8 cellular contexts compared by ENCODE assay signal in the genomic region with DNA sequence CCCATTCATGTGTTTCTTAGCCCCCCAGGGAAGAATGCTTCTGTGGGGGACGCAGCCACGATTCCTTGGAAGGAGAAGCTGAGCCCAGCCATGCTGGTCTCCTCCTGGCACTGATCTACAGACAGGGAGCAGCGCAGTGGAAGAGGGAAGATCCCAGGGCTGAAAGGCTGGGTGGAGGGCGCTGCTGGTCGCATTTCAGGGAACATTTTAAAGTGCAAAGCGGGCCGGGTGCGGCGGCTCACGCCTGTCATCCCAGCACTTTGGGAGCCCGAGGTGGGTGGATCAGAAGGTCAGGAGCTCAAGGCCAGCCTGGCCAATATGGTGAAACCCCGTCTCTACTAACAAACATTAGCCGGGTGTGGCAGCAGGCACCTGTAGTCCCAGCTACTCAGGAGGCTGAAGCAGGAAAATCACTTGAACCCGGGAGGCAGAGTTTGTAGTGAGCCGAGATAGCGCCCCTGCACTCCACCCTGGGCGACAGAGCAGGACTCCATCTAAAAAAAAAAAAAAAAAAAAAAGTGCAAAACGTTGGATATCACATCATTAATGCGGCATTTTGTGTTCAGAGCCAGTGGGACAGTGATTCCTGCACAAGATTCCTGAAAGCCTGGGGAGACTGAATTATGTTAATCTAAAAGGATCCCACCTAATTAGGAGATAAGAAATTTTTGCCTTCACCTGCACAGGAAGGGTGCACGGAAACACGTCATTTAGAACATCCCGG. TPM values are rescaled to one million over a fixed set of nuclear protein-coding genes. Genes with fewer than 3 reads are reported as not detected.
DNase-seq lines count a peak whose midpoint lies in the region; TF ChIP-seq lines count a peak whose summit lies in the region.

No MANE protein-coding gene starts in this region.

- H3K9me3 Mint-ChIP-seq in CD4-positive, alpha-beta memory T cell = peaks cover 0 to 1% (median 0%) of the 10 kb centered on the region in 8 donors
- H3K9me3 Mint-ChIP-seq in dendritic cell treated with granulocyte-macrophage colony-stimulating factor and Interleukin-4, amounts not matched to agents 40 ng/mL and 50 ng/mL, for 4 days = no peaks in the 10 kb centered on the region
- no peaks in the 10 kb centered on the region for H3K9me3 Mint-ChIP-seq in nephron progenitor cell

- peak overlapping the region; percentile 30 to 63 for H3K4me3 ChIP-seq in CD4-positive, alpha-beta memory T cell (ENCODE audit: low read length in 2 of 2)
- no peak overlapping the region for H3K4me3 ChIP-seq in KMS-11 (IDR thresholded peaks at IDR 0.05; ENCODE audit: insufficient read depth, low read depth, low read length)

- H3K4me2 ChIP-seq in KMS-11 = peak overlapping the region; percentile 69

- no peak for DNase-seq in CD4-positive, alpha-beta memory T cell
- DNase-seq in nephron progenitor cell (no peak), ACHN (no peak), AG08396 (ENCODE audit: low spot score) (no peak), NCI-H2029 treated with DMSO at 0.1 percent for 48 hours (lab: John Stamatoyannopoulos, UW) (no peak), NCI-H345 treated with DMSO at 0.1 percent for 48 hours (lab: John Stamatoyannopoulos, UW; ENCODE audit: unreplicated experiment) (no peak)

- H3K27me3 Mint-ChIP-seq in CD4-positive, alpha-beta memory T cell = peaks cover 0 to 1% of the 10 kb centered on the region in 2 donors
- peaks cover 23% of the 10 kb centered on the region for H3K27me3 Mint-ChIP-seq in dendritic cell treated with granulocyte-macrophage colony-stimulating factor and Interleukin-4, amounts not matched to agents 40 ng/mL and 50 ng/mL, for 4 days
- peaks cover 39% of the 10 kb centered on the region for H3K27me3 Mint-ChIP-seq in nephron progenitor cell (ENCODE audit: low read depth, poor library complexity)

- H3K27ac ChIP-seq in CD4-positive, alpha-beta memory T cell (ENCODE audit: low read depth, low read length) = peak overlapping the region; percentile 70
- H3K27ac ChIP-seq in KMS-11 = no peak overlapping the region

- peak overlapping the region; percentile 66 to 91 (median 86) for H3K27ac Mint-ChIP-seq in CD4-positive, alpha-beta memory T cell
- no peak overlapping the region for H3K27ac Mint-ChIP-seq in dendritic cell treated with granulocyte-macrophage colony-stimulating factor and Interleukin-4, amounts not matched to agents 40 ng/mL and 50 ng/mL, for 4 days
- H3K27ac Mint-ChIP-seq in nephron progenitor cell = no peak overlapping the region

- POLR2A ChIA-PET in CD4-positive, alpha-beta memory T cell (lab: Charles Lee; ENCODE audit: partially characterized antibody) = interaction anchor here (0.7 to 2.7 kb wide), 5 partner anchors 28 to 618 kb away, joined by 3 to 25 read pairs (median 3); no protein-coding TSS in a partner anchor

- no peaks in the 10 kb centered on the region for H3K9me3 ChIP-seq in CD4-positive, alpha-beta memory T cell (ENCODE audit: control insufficient read depth in 1 of 2, low read length in 2 of 2)

- in situ Hi-C loops in ACHN (cut with HindIII; ENCODE audit: low pct_ligation_motif_present, low pct_unique_long_range_greater_than_20kb, low sequenced_read_pairs) = no loop called here

- H2AFZ ChIP-seq in KMS-11 (ENCODE audit: low read depth) = peak overlapping the region; percentile 100

- no peaks in the 10 kb centered on the region for H3K79me2 ChIP-seq in KMS-11 (ENCODE audit: insufficient read depth, low read depth)

- H3K4me3 Mint-ChIP-seq in CD4-positive, alpha-beta memory T cell = peak overlapping the region; percentile 79 to 86 (median 84)
- peak overlapping the region; percentile 70 for H3K4me3 Mint-ChIP-seq in dendritic cell treated with granulocyte-macrophage colony-stimulating factor and Interleukin-4, amounts not matched to agents 40 ng/mL and 50 ng/mL, for 4 days
- peak overlapping the region; percentile 82 for H3K4me3 Mint-ChIP-seq in nephron progenitor cell

- intact Hi-C loops in CD4-positive, alpha-beta memory T cell (cut with micrococcal nuclease) = no loop called here
- intact Hi-C loops in dendritic cell treated with granulocyte-macrophage colony-stimulating factor and Interleukin-4, amounts not matched to agents 40 ng/mL and 50 ng/mL, for 4 days (cut with micrococcal nuclease) = loop anchor here (5.0 kb wide), 1 partner anchor 41 kb away; no protein-coding TSS in a partner anchor

- H3K9ac ChIP-seq in KMS-11 = peak overlapping the region; percentile 74

- CTCF ChIA-PET in CD4-positive, alpha-beta memory T cell (lab: Charles Lee; ENCODE audit: partially characterized antibody) = interaction anchor here (0.6 to 1.3 kb wide), 3 partner anchors 27 to 564 kb away, joined by 3 to 4 read pairs (median 4); no protein-coding TSS in a partner anchor

- peaks cover 9 to 34% (median 21%) of the 10 kb centered on the region in 4 donors for H3K4me1 Mint-ChIP-seq in CD4-positive, alpha-beta memory T cell
- H3K4me1 Mint-ChIP-seq in dendritic cell treated with granulocyte-macrophage colony-stimulating factor and Interleukin-4, amounts not matched to agents 40 ng/mL and 50 ng/mL, for 4 days (ENCODE audit: low read depth) = peaks cover 52% of the 10 kb centered on the region
- peaks cover 25% of the 10 kb centered on the region for H3K4me1 Mint-ChIP-seq in nephron progenitor cell

- H3K36me3 Mint-ChIP-seq in CD4-positive, alpha-beta memory T cell = peaks cover 6 to 16% of the 10 kb centered on the region in 2 donors
- H3K36me3 Mint-ChIP-seq in dendritic cell treated with granulocyte-macrophage colony-stimulating factor and Interleukin-4, amounts not matched to agents 40 ng/mL and 50 ng/mL, for 4 days (ENCODE audit: low read depth) = peaks cover 28% of the 10 kb centered on the region
- H3K36me3 Mint-ChIP-seq in nephron progenitor cell (ENCODE audit: low read depth) = no peaks in the 10 kb centered on the region

- H3K27me3 ChIP-seq in CD4-positive, alpha-beta memory T cell (ENCODE audit: insufficient read depth, low read length) = no peaks in the 10 kb centered on the region
- H3K27me3 ChIP-seq in KMS-11 (ENCODE audit: insufficient read depth, low read depth) = peaks cover 36% of the 10 kb centered on the region; the same call in 1 of the 2 replicates

- no peaks in the 10 kb centered on the region for H4K20me1 ChIP-seq in KMS-11 (ENCODE audit: insufficient read depth)

- H3K36me3 ChIP-seq in CD4-positive, alpha-beta memory T cell (ENCODE audit: insufficient read depth, low read length) = peaks cover 6% of the 10 kb centered on the region
- no peaks in the 10 kb centered on the region for H3K36me3 ChIP-seq in KMS-11 (ENCODE audit: insufficient read depth)

- TF ChIP-seq CTCF in KMS-11 (conservative IDR thresholded peaks at IDR 0.05; ENCODE audit: low read depth, low read length) (no peak), nephron progenitor cell (IDR thresholded peaks at IDR 0.05) (no peak)

- H3K4me1 ChIP-seq in CD4-positive, alpha-beta memory T cell (ENCODE audit: insufficient read depth, low read length) = peaks cover 33% of the 10 kb centered on the region
- peaks cover 16% of the 10 kb centered on the region for H3K4me1 ChIP-seq in KMS-11 (ENCODE audit: low read depth, poor library complexity, severe bottlenecking)

RNA-seq across cellular contexts. Expression of a gene that starts 0.6 kb away (rescaled TPM):
- 10 to 100 TPM; 41.4 to 42.3 TPM for total RNA-seq in CD4-positive, alpha-beta memory T cell
- polyA plus RNA-seq in CD4-positive, alpha-beta memory T cell = 10 to 100 TPM; 36.7 to 48.7 TPM

RNA-seq across cellular contexts. Expression of a gene that starts 43.9 kb away (rescaled TPM):
- total RNA-seq in CD4-positive, alpha-beta memory T cell = 1 to 10 TPM; 5.4 to 7.2 TPM
- polyA plus RNA-seq in CD4-positive, alpha-beta memory T cell = 1 to 10 TPM; 2.1 to 5.6 TPM

Comparison
In these comparisons a context has a peak if more than half of its experiments do, and no peak if none do; other contexts are left out.
1. H3K27ac Mint-ChIP-seq: peak in CD4-positive, alpha-beta memory T cell (7 of 7); none in dendritic cell treated with granulocyte-macrophage colony-stimulating factor and Interleukin-4, amounts not matched to agents 40 ng/mL and 50 ng/mL, for 4 days (single experiment) and nephron progenitor cell (single experiment).
2. Peak in every context shown above with its lines, with median percentiles within 50 percentile points of each other: H3K4me3 Mint-ChIP-seq.